ENCODE assay signal across 9 cellular contexts in the genomic region with DNA sequence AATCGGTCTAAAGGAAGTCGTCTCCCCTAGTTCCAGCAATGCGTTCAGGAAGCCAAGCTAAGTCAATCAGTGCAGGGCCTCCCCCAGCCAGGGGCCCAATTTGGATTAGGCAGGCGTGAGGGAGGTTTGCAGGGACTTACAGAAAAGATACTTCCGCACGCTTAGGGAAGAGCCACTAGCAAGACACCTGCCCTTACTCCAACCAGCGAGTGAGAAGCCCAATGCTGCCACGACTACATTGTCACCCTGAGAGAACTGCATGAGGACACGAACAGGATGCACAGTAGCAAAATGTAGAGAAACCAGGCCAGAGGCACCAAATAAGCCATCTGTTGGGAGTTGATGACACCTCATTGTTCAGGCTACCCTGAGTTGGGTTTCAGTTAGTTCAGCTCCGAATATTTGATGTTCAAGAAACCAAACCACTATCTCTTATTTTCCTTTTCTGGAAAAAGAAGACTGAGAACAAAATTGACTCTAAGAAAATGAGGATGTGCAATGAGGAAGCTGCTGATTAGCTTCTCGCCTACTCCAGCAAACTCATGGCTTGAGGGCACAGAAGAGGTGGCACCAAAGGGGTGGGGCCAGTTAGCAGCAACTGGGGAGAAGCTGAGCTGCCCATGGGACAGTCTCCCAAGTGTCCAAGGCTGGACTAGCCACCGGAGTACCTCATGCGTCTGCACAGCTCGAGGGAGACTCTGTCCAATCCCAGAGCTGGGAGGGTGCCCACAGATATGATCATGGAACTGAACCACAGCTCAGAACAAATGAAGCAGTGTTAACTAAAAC. TPM values are rescaled to one million over a fixed set of nuclear protein-coding genes. Genes with fewer than 3 reads are reported as not detected.
DNase-seq lines count a peak whose midpoint lies in the region; ATAC-seq, FAIRE-seq and TF ChIP-seq lines count a peak whose summit lies in the region.
"Had no signal": no experiment of that assay in that cellular context is flagged by ENCODE, and none has a peak within 500 bp of the region (broad histone marks: within the 10 kb centered on the region; RNA-seq: fewer than 3 reads in every experiment).

No MANE protein-coding gene starts in this region.

- peak overlapping the region; percentile 5 for H2AFZ ChIP-seq in IMR-90 (replicated peaks; ENCODE audit: low read length, poor library complexity)

- peaks cover 3 to 39% of the 10 kb centered on the region in 2 experiments; a peak in 3 of 4 replicates for H3K79me1 ChIP-seq in IMR-90 (ENCODE audit: low read depth in 1 of 2, low read length in 2 of 2)

- intact Hi-C loops in IMR-90 (cut with micrococcal nuclease) (no loop called here), esophagus muscularis mucosa (cut with DNase I) (no loop called here)

- no peak overlapping the region for H3K18ac ChIP-seq in IMR-90 (ENCODE audit: low read depth, low read length)

- in situ Hi-C loops in IMR-90 (cut with MboI; ENCODE audit: low sequenced_read_pairs): no loop called here

- peak overlapping the region; percentile 58 for H4K91ac ChIP-seq in IMR-90 (ENCODE audit: insufficient read depth, low read depth, low read length)

- DNase-seq in IMR-90 (no peak), SKM-1 treated with dmso at 0.1 percent for 144 hours (lab: John Stamatoyannopoulos, UW; ENCODE audit: unreplicated experiment) (peak; percentile 80), esophagus muscularis mucosa (ENCODE audit: extremely low spot score) (no peak), DMS114 treated with DMSO at 0.1 percent for 48 hours (lab: John Stamatoyannopoulos, UW; ENCODE audit: unreplicated experiment) (no peak), GM19239 (ENCODE audit: insufficient read length, low spot score) (no peak), NCI-H748 treated with DMSO at 0.1 percent for 48 hours (lab: John Stamatoyannopoulos, UW) (no peak), NCI-H187 (lab: John Stamatoyannopoulos, UW) (no peak)

- no peak overlapping the region for H3K56ac ChIP-seq in IMR-90 (ENCODE audit: extremely low read depth, insufficient read depth, low read length)

- dilution Hi-C loops in IMR-90 (cut with HindIII; ENCODE audit: low sequenced_read_pairs, unreplicated experiment): no loop called here

- ATAC-seq in IMR-90 (ENCODE audit: low read depth): no peak

- no peak overlapping the region for H3K27ac ChIP-seq in IMR-90 (ENCODE audit: insufficient read depth, low read length)
- peak overlapping the region; percentile 58 to 93 (median 72) for H3K27ac ChIP-seq in esophagus muscularis mucosa (replicated peaks in 1 of 4)
- peak overlapping the region; percentile 44 to 99 (median 78) for H3K27ac ChIP-seq in skin epidermis

- peaks cover 33% of the 10 kb centered on the region for H3K9me1 ChIP-seq in IMR-90 (ENCODE audit: insufficient read depth, low read length)

- peak overlapping the region; percentile 3; the same call in 1 of the 2 replicates for H2BK20ac ChIP-seq in IMR-90 (ENCODE audit: low read depth, low read length)

- 93% methylated on average over 5 of the region's 14 CpGs; no CpG with 5 or more reads in 1 of the 2 experiments for WGBS in IMR-90 (ENCODE audit: extremely low coverage in 2 of 2, insufficient read length in 1 of 2), 2 experiments
- WGBS in esophagus muscularis mucosa: 73% methylated on average over 13 of the region's 14 CpGs

- CTCF ChIA-PET in IMR-90 (lab: Yijun Ruan, JAX): interaction anchor here (1.3 kb wide), 1 partner anchor 130 kb away, joined by 4 read pairs; no protein-coding TSS in a partner anchor

- no peak for FAIRE-seq in GM19239 (lab: Jason Lieb, UNC)

- no peak overlapping the region; the same call in 1 of the 2 replicates for H2BK120ac ChIP-seq in IMR-90 (ENCODE audit: low read depth, low read length)

- TF ChIP-seq EP300 in esophagus muscularis mucosa (IDR thresholded peaks at IDR 0.05): no peak

- H2AK5ac ChIP-seq in IMR-90 (ENCODE audit: low read depth, low read length): peak overlapping the region; percentile 85

- TF ChIP-seq CTCF in IMR-90 (conservative IDR thresholded peaks at IDR 0.05; ENCODE audit: low read depth, low read length) (no peak), esophagus muscularis mucosa (IDR thresholded peaks at IDR 0.05) (no peak)

- peaks cover 6% of the 10 kb centered on the region; the same call in 1 of the 2 replicates for H3K36me3 ChIP-seq in IMR-90 (ENCODE audit: control insufficient read depth, insufficient read depth, low read length)
- H3K36me3 ChIP-seq in esophagus muscularis mucosa: peaks cover 4 to 44% (median 20%) of the 10 kb centered on the region in 4 donors

- 0 out of 3 replicates have a peak overlapping the region, but pooled peaks have one; percentile 87 for H2BK15ac ChIP-seq in IMR-90 (ENCODE audit: low read depth, low read length)

- H2BK5ac ChIP-seq in IMR-90 (ENCODE audit: low read depth, low read length, poor library complexity, severe bottlenecking): no peak overlapping the region

- TF ChIP-seq POLR2A in IMR-90 (IDR thresholded peaks at IDR 0.05; ENCODE audit: low read depth, low read length): no peak
- no peak for TF ChIP-seq POLR2A in esophagus muscularis mucosa (IDR thresholded peaks at IDR 0.05; ENCODE audit: low read depth)

- H3K4me1 ChIP-seq in IMR-90 (ENCODE audit: control insufficient read depth, insufficient read depth, low read length): peaks cover 28% of the 10 kb centered on the region
- peaks cover 62 to 95% (median 85%) of the 10 kb centered on the region in 4 donors for H3K4me1 ChIP-seq in esophagus muscularis mucosa

- BruUV-seq in IMR-90 (replicated peaks; lab: Mats Ljungman, UMichigan): no TSS peak

- H3K4me3 ChIP-seq in IMR-90 (ENCODE audit: insufficient read depth, low read depth, low read length) (no peak overlapping the region), esophagus muscularis mucosa (no peak overlapping the region), skin epidermis (no peak overlapping the region)

- no peak for TF ChIP-seq RAD21 in IMR-90 (IDR thresholded peaks at IDR 0.05; ENCODE audit: low read length)

- H3K14ac ChIP-seq in IMR-90 (replicated peaks; ENCODE audit: low read depth, low read length): peak overlapping the region; percentile 79; the same call in 1 of the 2 replicates

- H3K9me3 ChIP-seq in IMR-90 (ENCODE audit: control insufficient read depth, insufficient read depth, low read length): no peaks in the 10 kb centered on the region
- no peaks in the 10 kb centered on the region for H3K9me3 ChIP-seq in esophagus muscularis mucosa

- 0 out of 4 replicates have a peak overlapping the region, but pooled peaks of 1 of the 2 experiments have one; percentile 12 for H4K8ac ChIP-seq in IMR-90 (ENCODE audit: low read depth in 2 of 2, low read length in 2 of 2)

- H3K27me3 ChIP-seq in IMR-90 (ENCODE audit: control insufficient read depth, insufficient read depth, low read length) (no peaks in the 10 kb centered on the region), esophagus muscularis mucosa (no peaks in the 10 kb centered on the region)

- peak overlapping the region; percentile 81 for H3K4ac ChIP-seq in IMR-90 (ENCODE audit: low read depth, low read length)

- H3K23ac ChIP-seq in IMR-90 (ENCODE audit: low read depth, low read length): no peak overlapping the region

- POLR2A ChIA-PET in IMR-90 (lab: Charles Lee; ENCODE audit: unreplicated experiment): no interaction called here

- H3K4me2 ChIP-seq in IMR-90 (ENCODE audit: low read depth, low read length): no peak overlapping the region

- no peak overlapping the region for H3K9ac ChIP-seq in IMR-90 (ENCODE audit: low read depth, low read length)

- no peaks in the 10 kb centered on the region; the same call in 1 of the 2 replicates for H4K20me1 ChIP-seq in IMR-90 (ENCODE audit: insufficient read depth, low read length)

- H4K5ac ChIP-seq in IMR-90 (ENCODE audit: low read depth, low read length): no peak overlapping the region; the same call in 1 of the 2 replicates

- no peak overlapping the region for H2AK9ac ChIP-seq in IMR-90 (replicated peaks; ENCODE audit: low read depth, low read length, poor library complexity)

TF ChIP-seq in IMR-90, 13 proteins besides CTCF, POLR2A, EP300 and RAD21 (continues in another document):
- TF ChIP-seq RFX5 (IDR thresholded peaks at IDR 0.05; ENCODE audit: low read depth, low read length) (no peak), BHLHE40 (IDR thresholded peaks at IDR 0.05; ENCODE audit: low read depth, low read length) (no peak)
- TF ChIP-seq, protein P1, sequence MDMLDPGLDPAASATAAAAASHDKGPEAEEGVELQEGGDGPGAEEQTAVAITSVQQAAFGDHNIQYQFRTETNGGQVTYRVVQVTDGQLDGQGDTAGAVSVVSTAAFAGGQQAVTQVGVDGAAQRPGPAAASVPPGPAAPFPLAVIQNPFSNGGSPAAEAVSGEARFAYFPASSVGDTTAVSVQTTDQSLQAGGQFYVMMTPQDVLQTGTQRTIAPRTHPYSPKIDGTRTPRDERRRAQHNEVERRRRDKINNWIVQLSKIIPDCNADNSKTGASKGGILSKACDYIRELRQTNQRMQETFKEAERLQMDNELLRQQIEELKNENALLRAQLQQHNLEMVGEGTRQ (IDR thresholded peaks at IDR 0.05; ENCODE audit: low read depth, low read length): no peak

RNA-seq across cellular contexts. Expression of a gene that starts 29.3 kb away (rescaled TPM):
- total RNA-seq in IMR-90 (2012; rRNA removed) (16.5 and 20.0 TPM in 2 replicates), esophagus muscularis mucosa (10 to 100 TPM; 26.3 to 35.2 (median 30.0) TPM)
- 12.6 and 14.7 TPM in 2 replicates for polyA plus RNA-seq in IMR-90 (2012; rRNA removed)
- polyA plus RNA-seq in IMR-90 (2012; cell fraction: cytosol; rRNA removed): 8.9 and 10.2 TPM in 2 replicates
- 19.2 and 37.2 TPM in 2 replicates for polyA plus RNA-seq in IMR-90 (2012; cell fraction: nucleus; rRNA removed; ENCODE audit: low replicate concordance)

RNA-seq across cellular contexts. Expression of a gene that starts 31.8 kb away (rescaled TPM):
- total RNA-seq in IMR-90 (2012; rRNA removed) (60.8 and 66.7 TPM in 2 replicates), esophagus muscularis mucosa (10 to 100 TPM; 18.1 to 28.2 (median 24.2) TPM)
- polyA plus RNA-seq in IMR-90 (2012; rRNA removed): 92.2 and 102 TPM in 2 replicates
- polyA plus RNA-seq in IMR-90 (2012; cell fraction: cytosol; rRNA removed): 87.1 and 119 TPM in 2 replicates
- polyA plus RNA-seq in IMR-90 (2012; cell fraction: nucleus; rRNA removed; ENCODE audit: low replicate concordance): 15.6 and 33.4 TPM in 2 replicates

RNA-seq across cellular contexts. Expression of a gene that starts 45.6 kb away (rescaled TPM):
- total RNA-seq in IMR-90 (2012; rRNA removed) (0.54 and 1.7 TPM in 2 replicates), esophagus muscularis mucosa (1 to 10 TPM in 3 of 4 donors, not detected in 1; 1.4 to 2.0 (median 1.7) TPM)
- polyA plus RNA-seq in IMR-90 (2012; rRNA removed): 1.8 and 2.1 TPM in 2 replicates
- polyA plus RNA-seq in IMR-90 (2012; cell fraction: cytosol; rRNA removed): 0.40 and 1.2 TPM in 2 replicates
- 0.95 and 0.96 TPM in 2 replicates for polyA plus RNA-seq in IMR-90 (2012; cell fraction: nucleus; rRNA removed; ENCODE audit: low replicate concordance)

RNA-seq across cellular contexts. Expression of a gene that starts 58.7 kb away (rescaled TPM):
- total RNA-seq in IMR-90 (2012; rRNA removed): not detected in 2 replicates
- not detected in 2 replicates for polyA plus RNA-seq in IMR-90 (2012; rRNA removed)
- not detected in 2 replicates for polyA plus RNA-seq in IMR-90 (2012; cell fraction: cytosol; rRNA removed)
- polyA plus RNA-seq in IMR-90 (2012; cell fraction: nucleus; rRNA removed; ENCODE audit: low replicate concordance): 0.10 and 0.12 TPM in 2 replicates
- 1 to 10 TPM in 1 of 4 donors, not detected in 3; 1.8 TPM for total RNA-seq in esophagus muscularis mucosa
- total RNA-seq: urinary bladder had no signal
- polyA plus RNA-seq: urinary bladder had no signal
